Comparison of ENCODE assay signal across 1 cellular context in genomic region chr10:71746344-71747037, GRCh38.
TF ChIP-seq lines count a peak whose summit lies in the region.

No MANE protein-coding gene starts in this region.

TF ChIP-seq in SK-N-SH treated with all-trans-retinoic acid at 6 μM for 48 hours, 23 proteins besides CTCF, POLR2A, EP300 and RAD21 (continued from another document):
- TF ChIP-seq ZNF8 (CRISPR knock-in tag; IDR thresholded peaks at IDR 0.05) (no peak), ZNF70 (CRISPR knock-in tag; IDR thresholded peaks at IDR 0.05) (no peak), TOX (CRISPR knock-in tag; IDR thresholded peaks at IDR 0.05; ENCODE audit: borderline replicate concordance) (no peak), ZC3H10 (CRISPR knock-in tag; IDR thresholded peaks at IDR 0.05) (no peak), ARNTL (CRISPR knock-in tag; IDR thresholded peaks at IDR 0.05; ENCODE audit: borderline replicate concordance, low read depth) (no peak), GLIS3 (CRISPR knock-in tag; IDR thresholded peaks at IDR 0.05) (no peak), ZFP3 (CRISPR knock-in tag; IDR thresholded peaks at IDR 0.05) (no peak), ZFP30 (CRISPR knock-in tag; IDR thresholded peaks at IDR 0.05) (no peak), CSRNP3 (CRISPR knock-in tag; IDR thresholded peaks at IDR 0.05) (no peak), ZNF565 (CRISPR knock-in tag; conservative IDR thresholded peaks at IDR 0.05; ENCODE audit: low read depth) (no peak), ISL1 (CRISPR knock-in tag; IDR thresholded peaks at IDR 0.05) (no peak)
